ENCODE assay signal across 8 cellular contexts in genomic region chr19:11963566-11964355, GRCh38. TPM values are rescaled to one million over a fixed set of nuclear protein-coding genes. Genes with fewer than 3 reads are reported as not detected.
A peak's percentile ranks its signal among the peaks of the same experiment; 100 is the strongest.
DNase-seq lines count a peak whose midpoint lies in the region; ATAC-seq and TF ChIP-seq lines count a peak whose summit lies in the region.

No MANE protein-coding gene starts in this region.

- H3K27me3 Mint-ChIP-seq in T-cell: no peaks in the 10 kb centered on the region

- peak overlapping the region; percentile 83 for H3K4me2 ChIP-seq in DOHH2 (ENCODE audit: low read length)

- DNase-seq in LNCaP clone FGC (ENCODE audit: low read depth): no peak
- DNase-seq in T-cell: peak in 33 of 34 experiments; percentile 47 to 74 (median 64)
- DNase-seq in adrenal gland: peak; percentile 75 to 88 (median 78)
- DNase-seq in right atrium auricular region (ENCODE audit: low spot score): peak; percentile 87
- peak; percentile 10 for DNase-seq in pulmonary artery endothelial cell (ENCODE audit: low read depth, low spot score)
- peak; percentile 88 for DNase-seq in upper lobe of right lung

- H3K27ac ChIP-seq in DOHH2 (ENCODE audit: low read depth, low read length) (peak overlapping the region; percentile 42), adrenal gland (peak overlapping the region in 4 of 5 donors; percentile 73 to 96 (median 92)), right atrium auricular region (peak overlapping the region; percentile 90 to 94), upper lobe of right lung (peak overlapping the region; percentile 99)

- peak overlapping the region; percentile 91 to 97 for H3K27ac Mint-ChIP-seq in T-cell

- peaks cover 27 to 30% (median 28%) of the 10 kb centered on the region in 3 donors for H3K4me1 Mint-ChIP-seq in T-cell

- H3F3A ChIP-seq in DOHH2 (ENCODE audit: control insufficient read depth, insufficient read depth): 0 out of 2 replicates have a peak, but pooled peaks cover 3% of the 10 kb centered on the region

- ATAC-seq in T-cell (replicated peaks in 1 of 4) (peak; percentile 24 to 44 (median 28)), upper lobe of right lung (peak; percentile 80), GM19324 (IDR thresholded peaks at IDR 0.05; ENCODE audit: low FRiP score, unreplicated experiment) (no peak)

- no peaks in the 10 kb centered on the region for H3K9me3 Mint-ChIP-seq in T-cell

- no peaks in the 10 kb centered on the region for H3K27me3 ChIP-seq in DOHH2 (ENCODE audit: control insufficient read depth, low read length)
- no peaks in the 10 kb centered on the region for H3K27me3 ChIP-seq in adrenal gland
- H3K27me3 ChIP-seq in right atrium auricular region: no peaks in the 10 kb centered on the region
- H3K27me3 ChIP-seq in upper lobe of right lung: no peaks in the 10 kb centered on the region

- intact Hi-C loops in adrenal gland (cut with DNase I): no loop called here
- intact Hi-C loops in upper lobe of right lung (cut with DNase I): no loop called here

- 29 to 37% (median 33%) methylated on average over 25 to 26 of the region's 26 CpGs for WGBS in adrenal gland, 4 donors

- H3K4me3 ChIP-seq in DOHH2 (ENCODE audit: low read length): peak overlapping the region; percentile 89
- no peak overlapping the region for H3K4me3 ChIP-seq in LNCaP clone FGC (ENCODE audit: low read depth, low read length)
- no peak overlapping the region for H3K4me3 ChIP-seq in adrenal gland
- peak overlapping the region in 1 of 2 donors; percentile 71 for H3K4me3 ChIP-seq in right atrium auricular region
- peak overlapping the region; percentile 93 for H3K4me3 ChIP-seq in upper lobe of right lung

- POLR2A ChIA-PET in T-cell (lab: Charles Lee): interaction anchor here in 1 of 2 donors (1.8 kb wide), 1 partner anchor 24 kb away, joined by 4 read pairs; no protein-coding TSS in a partner anchor

- TF ChIP-seq POLR2A in adrenal gland (IDR thresholded peaks at IDR 0.05): no peak

- H3K4me1 ChIP-seq in DOHH2 (ENCODE audit: control insufficient read depth, low read length) (peaks cover 18% of the 10 kb centered on the region), adrenal gland (replicated peaks in 1 of 2) (peaks cover 12 to 14% of the 10 kb centered on the region in 2 donors), right atrium auricular region (peaks cover 0 to 14% of the 10 kb centered on the region in 2 donors), upper lobe of right lung (peaks cover 17% of the 10 kb centered on the region)

- no peaks in the 10 kb centered on the region for H3K9me2 ChIP-seq in DOHH2 (replicated peaks; ENCODE audit: control insufficient read depth, low read length)

- peaks cover 10% of the 10 kb centered on the region for H3K36me3 Mint-ChIP-seq in T-cell

- H3K36me3 ChIP-seq in DOHH2 (ENCODE audit: control insufficient read depth, low read length): no peaks in the 10 kb centered on the region
- no peaks in the 10 kb centered on the region for H3K36me3 ChIP-seq in adrenal gland (replicated peaks in 1 of 2)
- H3K36me3 ChIP-seq in right atrium auricular region: no peaks in the 10 kb centered on the region
- H3K36me3 ChIP-seq in upper lobe of right lung: no peaks in the 10 kb centered on the region

- CTCF ChIA-PET in T-cell (lab: Charles Lee): interaction anchor here (0.8 to 3.0 kb wide), 9 partner anchors 24 to 177 kb away, joined by 3 to 48 read pairs (median 4); partner anchors contain the start of genes ZNF20 (in 1 of the 2), ZNF491 (in 1 of the 2) and ZNF700 (in 1 of the 2)

- no peaks in the 10 kb centered on the region for H3K79me2 ChIP-seq in DOHH2 (ENCODE audit: control insufficient read depth, low read length)

- no peaks in the 10 kb centered on the region for H3K9me3 ChIP-seq in DOHH2 (ENCODE audit: control insufficient read depth, insufficient read depth, low read length)
- H3K9me3 ChIP-seq in adrenal gland (replicated peaks in 1 of 3): no peaks in the 10 kb centered on the region
- H3K9me3 ChIP-seq in right atrium auricular region: no peaks in the 10 kb centered on the region
- no peaks in the 10 kb centered on the region for H3K9me3 ChIP-seq in upper lobe of right lung

- peak; percentile 84 for TF ChIP-seq CTCF in DOHH2 (IDR thresholded peaks at IDR 0.05; ENCODE audit: low read depth, low read length, poor library complexity, severe bottlenecking)
- TF ChIP-seq CTCF in LNCaP clone FGC (IDR thresholded peaks at IDR 0.05; ENCODE audit: control insufficient read depth, extremely low read depth, insufficient read depth): peak; percentile 50
- TF ChIP-seq CTCF in adrenal gland (IDR thresholded peaks at IDR 0.05): peak; percentile 63 to 85 (median 78)
- peak; percentile 75 to 90 for TF ChIP-seq CTCF in right atrium auricular region (IDR thresholded peaks at IDR 0.05)
- TF ChIP-seq CTCF in upper lobe of right lung (IDR thresholded peaks at IDR 0.05): peak; percentile 85

- H3K4me3 Mint-ChIP-seq in T-cell: peak overlapping the region; percentile 90 to 95 (median 93)

- no peaks in the 10 kb centered on the region for H4K20me1 ChIP-seq in DOHH2 (ENCODE audit: control insufficient read depth, insufficient read depth, low read depth, low read length)

RNA-seq across cellular contexts. Expression of gene ZNF763, which starts 1.1 kb away (rescaled TPM):
- 10 to 100 TPM in 2 of 5 donors, 1 to 10 TPM in 2, under 1 TPM in 1; 0.98 to 10.5 (median 8.0) TPM for total RNA-seq in T-cell
- 1 to 10 TPM; 1.8 to 6.2 (median 3.2) TPM for total RNA-seq in adrenal gland
- polyA plus RNA-seq in adrenal gland: 10 to 100 TPM in 1 of 3 donors, 1 to 10 TPM in 2; 5.5 to 11.9 (median 7.2) TPM
- 1 to 10 TPM; 1.4 to 2.6 TPM for total RNA-seq in right atrium auricular region
- 0.40 and 1.9 TPM in 2 replicates for total RNA-seq in pulmonary artery endothelial cell
- 5.2 TPM for total RNA-seq in upper lobe of right lung

RNA-seq across cellular contexts. Expression of gene ZNF700, which starts 38.9 kb away (rescaled TPM):
- total RNA-seq in T-cell (10 to 100 TPM; 17.2 to 19.7 (median 18.4) TPM), adrenal gland (10 to 100 TPM in 4 of 8 donors, 1 to 10 TPM in 4; 5.5 to 15.1 (median 10.6) TPM), right atrium auricular region (1 to 10 TPM; 4.4 to 5.2 TPM), pulmonary artery endothelial cell (5.8 and 7.1 TPM in 2 replicates), upper lobe of right lung (10.9 TPM)
- 10 to 100 TPM in 2 of 3 donors, 1 to 10 TPM in 1; 7.9 to 27.3 (median 25.1) TPM for polyA plus RNA-seq in adrenal gland

Comparison
In these comparisons a context has a peak if more than half of its experiments do, and no peak if none do; other contexts are left out.
1. H3K27ac ChIP-seq: peak in every context shown above with its lines; median percentile 99 in upper lobe of right lung; 92 in adrenal gland; 92 in right atrium auricular region; 42 in DOHH2.
2. H3K4me3 ChIP-seq: peak in DOHH2 (single experiment) and upper lobe of right lung (single experiment); none in LNCaP clone FGC (single experiment) and adrenal gland (0 of 4).
3. Peak in every context shown above with its lines, with median percentiles within 50 percentile points of each other: CTCF ChIP-seq.